Comparison of ENCODE assay signal across 8 cellular contexts in genomic region chr3:190811775-190812480, GRCh38. TPM values are rescaled to one million over a fixed set of nuclear protein-coding genes. Genes with fewer than 3 reads are reported as not detected.
A peak's percentile ranks its signal among the peaks of the same experiment; 100 is the strongest.
DNase-seq lines count a peak whose midpoint lies in the region; ATAC-seq and TF ChIP-seq lines count a peak whose summit lies in the region.

No MANE protein-coding gene starts in this region.

- no peak overlapping the region for H3K27ac Mint-ChIP-seq in activated CD8-positive, alpha-beta T cell treated with anti-CD3 and anti-CD28 coated beads, Interleukin-2, amount 10 ng/mL, durations not matched to agents 7 days and 5 days

- H3K4me1 Mint-ChIP-seq in activated CD8-positive, alpha-beta T cell treated with anti-CD3 and anti-CD28 coated beads, Interleukin-2, amount 10 ng/mL, durations not matched to agents 7 days and 5 days (ENCODE audit: low read depth): no peaks in the 10 kb centered on the region

- DNase-seq in GM12865 (ENCODE audit: low read depth) (peak; percentile 69), NCI-H2107 (lab: John Stamatoyannopoulos, UW) (peak; percentile 12), iPS DF 4.7 (ENCODE audit: extremely low read depth, low spot score) (peak; percentile 44), thyroid gland (peak; percentile 50 to 56)
- peak; percentile 22 for DNase-seq in activated CD8-positive, alpha-beta T cell treated with anti-CD3 and anti-CD28 coated beads, Interleukin-2, amount 10 ng/mL, durations not matched to agents 7 days and 5 days

- H3K27ac ChIP-seq in 22Rv1 (no peak overlapping the region), thyroid gland (no peak overlapping the region)

- no peaks in the 10 kb centered on the region for H3K27me3 ChIP-seq in thyroid gland

- CTCF ChIA-PET in activated CD8-positive, alpha-beta T cell treated with anti-CD3 and anti-CD28 coated beads, Interleukin-2, amount 10 ng/mL, durations not matched to agents 7 days and 5 days (lab: Charles Lee): interaction anchor here (1.0 kb wide), 1 partner anchor 239 kb away, joined by 3 read pairs; no protein-coding TSS in a partner anchor

- no peaks in the 10 kb centered on the region for H3K9me3 ChIP-seq in thyroid gland

- peaks cover 25 to 26% of the 10 kb centered on the region in 2 donors for H3K4me1 ChIP-seq in thyroid gland

- TF ChIP-seq CTCF in 22Rv1 (IDR thresholded peaks at IDR 0.05): peak; percentile 82
- peak; percentile 60 for TF ChIP-seq CTCF in GM12865 (IDR thresholded peaks at IDR 0.05; ENCODE audit: insufficient read depth, low read depth, low read length, missing control alignments)
- TF ChIP-seq CTCF in thyroid gland (IDR thresholded peaks at IDR 0.05): peak; percentile 30 to 68 (median 63)

- intact Hi-C loops in thyroid gland (cut with DNase I): loop anchor here (10.0 kb wide), 1 partner anchor 243 kb away; no protein-coding TSS in a partner anchor

- no peaks in the 10 kb centered on the region for H3K9me3 Mint-ChIP-seq in activated CD8-positive, alpha-beta T cell treated with anti-CD3 and anti-CD28 coated beads, Interleukin-2, amount 10 ng/mL, durations not matched to agents 7 days and 5 days (ENCODE audit: insufficient read depth)

- ATAC-seq in HG02678 (IDR thresholded peaks at IDR 0.05; ENCODE audit: unreplicated experiment): peak; percentile 73
- ATAC-seq in activated CD8-positive, alpha-beta T cell treated with anti-CD3 and anti-CD28 coated beads, Interleukin-2, amount 10 ng/mL, durations not matched to agents 7 days and 5 days: no peak
- ATAC-seq in HG02852 (IDR thresholded peaks at IDR 0.05; ENCODE audit: unreplicated experiment): no peak

- POLR2A ChIA-PET in activated CD8-positive, alpha-beta T cell treated with anti-CD3 and anti-CD28 coated beads, Interleukin-2, amount 10 ng/mL, durations not matched to agents 7 days and 5 days (lab: Charles Lee): no interaction called here

- no peaks in the 10 kb centered on the region for H3K27me3 Mint-ChIP-seq in activated CD8-positive, alpha-beta T cell treated with anti-CD3 and anti-CD28 coated beads, Interleukin-2, amount 10 ng/mL, durations not matched to agents 7 days and 5 days (ENCODE audit: low read depth)

- WGBS in thyroid gland, 2 donors: 44 to 47% methylated on average over 14 of the region's 14 CpGs

- no peak overlapping the region for H3K4me3 Mint-ChIP-seq in activated CD8-positive, alpha-beta T cell treated with anti-CD3 and anti-CD28 coated beads, Interleukin-2, amount 10 ng/mL, durations not matched to agents 7 days and 5 days

- H3K4me3 ChIP-seq in GM12865 (ENCODE audit: low read depth, low read length) (peak overlapping the region; percentile 9; the same call in 1 of the 2 replicates), thyroid gland (replicated peaks in 1 of 3) (no peak overlapping the region)

- no peaks in the 10 kb centered on the region for H3K36me3 Mint-ChIP-seq in activated CD8-positive, alpha-beta T cell treated with anti-CD3 and anti-CD28 coated beads, Interleukin-2, amount 10 ng/mL, durations not matched to agents 7 days and 5 days (ENCODE audit: low read depth)

- H3K36me3 ChIP-seq in thyroid gland: no peaks in the 10 kb centered on the region

- TF ChIP-seq POLR2A in thyroid gland (IDR thresholded peaks at IDR 0.05): no peak

RNA-seq across cellular contexts. Expression of gene GMNC, which starts 50.6 kb away (rescaled TPM):
- total RNA-seq in activated CD8-positive, alpha-beta T cell treated with anti-CD3 and anti-CD28 coated beads, Interleukin-2, amount 10 ng/mL, durations not matched to agents 7 days and 5 days: not detected
- total RNA-seq in thyroid gland: not detected

Comparison
In these comparisons a context has a peak if more than half of its experiments do, and no peak if none do; other contexts are left out.
1. DNase-seq: peak in every context shown above with its lines; median percentile 69 in GM12865; 53 in thyroid gland; 44 in iPS DF 4.7; 22 in activated CD8-positive, alpha-beta T cell treated with anti-CD3 and anti-CD28 coated beads, Interleukin-2, amount 10 ng/mL, durations not matched to agents 7 days and 5 days; 12 in NCI-H2107.